24 cellular contexts compared by ENCODE assay signal in genomic region chr1:20073247-20073646, GRCh38. TPM values are rescaled to one million over a fixed set of nuclear protein-coding genes. Genes with fewer than 3 reads are reported as not detected.
DNase-seq lines count a peak whose midpoint lies in the region; ATAC-seq and TF ChIP-seq lines count a peak whose summit lies in the region.
"Had no signal": no experiment of that assay in that cellular context is flagged by ENCODE, and none has a peak within 500 bp of the region (broad histone marks: within the 10 kb centered on the region; RNA-seq: fewer than 3 reads in every experiment).

No MANE protein-coding gene starts in this region.

- CTCF ChIA-PET in activated B cell treated with CpG ODN at 0.5 μM for 24 hours (lab: Charles Lee): no interaction called here

- peak; percentile 54 for ATAC-seq in activated B cell treated with CpG ODN at 0.5 μM for 24 hours (ENCODE audit: low read depth)
- ATAC-seq in memory B cell (ENCODE audit: low read depth): peak; percentile 53
- ATAC-seq: HepG2 had no signal

- intact Hi-C loops in cardiac septum (cut with DNase I): loop anchor here (10.0 kb wide), 1 partner anchor 412 kb away; the partner anchor contains the start of gene CAMK2N1
- intact Hi-C loops in activated B cell treated with CpG ODN at 0.5 μM for 24 hours (cut with micrococcal nuclease): no loop called here

- no peaks in the 10 kb centered on the region for H3K36me3 Mint-ChIP-seq in activated B cell treated with CpG ODN at 0.5 μM for 24 hours (ENCODE audit: low read depth)
- no peaks in the 10 kb centered on the region for H3K36me3 Mint-ChIP-seq in memory B cell
- H3K36me3 Mint-ChIP-seq: CD14-positive monocyte; CD8-positive, alpha-beta memory T cell had no signal

- TF ChIP-seq CTCF in right atrium auricular region (IDR thresholded peaks at IDR 0.05) (no peak), activated B cell treated with CpG ODN at 0.5 μM for 24 hours (IDR thresholded peaks at IDR 0.05) (no peak)

- H3K4me3 Mint-ChIP-seq in activated B cell treated with CpG ODN at 0.5 μM for 24 hours (peak overlapping the region; percentile 53), memory B cell (no peak overlapping the region)
- H3K4me3 Mint-ChIP-seq: CD14-positive monocyte; CD8-positive, alpha-beta memory T cell had no signal

- H3K27me3 Mint-ChIP-seq in activated B cell treated with CpG ODN at 0.5 μM for 24 hours (no peaks in the 10 kb centered on the region), memory B cell (no peaks in the 10 kb centered on the region)

- peak overlapping the region; percentile 88 to 91 for H3K27ac ChIP-seq in right atrium auricular region

- no peaks in the 10 kb centered on the region for H3K9me3 Mint-ChIP-seq in activated B cell treated with CpG ODN at 0.5 μM for 24 hours
- no peaks in the 10 kb centered on the region for H3K9me3 Mint-ChIP-seq in memory B cell
- H3K9me3 Mint-ChIP-seq: CD8-positive, alpha-beta memory T cell had no signal

- peak overlapping the region; percentile 36 for H3K27ac Mint-ChIP-seq in activated B cell treated with CpG ODN at 0.5 μM for 24 hours
- H3K27ac Mint-ChIP-seq in memory B cell: no peak overlapping the region
- H3K27ac Mint-ChIP-seq: CD8-positive, alpha-beta memory T cell had no signal

- H3K9me3 ChIP-seq in right atrium auricular region: no peaks in the 10 kb centered on the region

- DNase-seq in right atrium auricular region (ENCODE audit: low spot score): peak; percentile 30
- DNase-seq in cardiac septum (ENCODE audit: low spot score): no peak
- DNase-seq in activated B cell treated with CpG ODN at 0.5 μM for 24 hours: no peak
- DNase-seq in memory B cell (ENCODE audit: low spot score in 2 of 2): no peak
- DNase-seq in RKO (ENCODE audit: low spot score): no peak
- no peak for DNase-seq in stimulated activated naive CD4-positive, alpha-beta T cell (lab: John Stamatoyannopoulos, UW)
- no peak for DNase-seq in DMS114 treated with DMSO at 0.1 percent for 48 hours (lab: John Stamatoyannopoulos, UW; ENCODE audit: unreplicated experiment)
- DNase-seq: CD8-positive, alpha-beta memory T cell; DMS153; DND-41; GM23248; H7; Karpas-422; NCI-H1092 treated with DMSO at 0.1 percent for 48 hours; NCI-H1436; NCI-H187; NCI-H2081 treated with DMSO at 0.1 percent for 48 hours; NCI-H2171; NCI-H226; NCI-H510A treated with DMSO at 0.1 percent for 48 hours; SHP77 treated with DMSO at 0.1 percent for 48 hours had no signal

- H3K4me1 Mint-ChIP-seq in activated B cell treated with CpG ODN at 0.5 μM for 24 hours: peaks cover 63% of the 10 kb centered on the region
- peaks cover 37% of the 10 kb centered on the region for H3K4me1 Mint-ChIP-seq in memory B cell
- H3K4me1 Mint-ChIP-seq: CD14-positive monocyte had no signal

- peaks cover 3 to 80% of the 10 kb centered on the region in 2 donors for H3K4me1 ChIP-seq in right atrium auricular region

- no peak overlapping the region for H3K4me3 ChIP-seq in right atrium auricular region
- H3K4me3 ChIP-seq: GM23248 had no signal

- POLR2A ChIA-PET in activated B cell treated with CpG ODN at 0.5 μM for 24 hours (lab: Charles Lee): no interaction called here

- no peaks in the 10 kb centered on the region for H3K27me3 ChIP-seq in right atrium auricular region

- peaks cover 37% of the 10 kb centered on the region for H3K36me3 ChIP-seq in right atrium auricular region

RNA-seq across cellular contexts. Expression of gene PLA2G5, which starts 3.3 kb away (rescaled TPM):
- total RNA-seq in right atrium auricular region: 100 to 1,000 TPM; 115 to 149 TPM
- 36.4 TPM for total RNA-seq in cardiac septum
- not detected in 2 replicates for total RNA-seq in activated B cell treated with CpG ODN at 0.5 μM for 24 hours
- total RNA-seq: CD8-positive, alpha-beta memory T cell; GM23248; HepG2; HT1080 had no signal

RNA-seq across cellular contexts. Expression of gene PLA2G2D, which starts 46.1 kb away (rescaled TPM):
- not detected for total RNA-seq in right atrium auricular region
- not detected for total RNA-seq in cardiac septum
- total RNA-seq in activated B cell treated with CpG ODN at 0.5 μM for 24 hours: 0.16 and 0.29 TPM in 2 replicates
- total RNA-seq: CD8-positive, alpha-beta memory T cell; GM23248; H7; HepG2; HT1080 had no signal

Comparison
In these comparisons a context has a peak if more than half of its experiments do, and no peak if none do; other contexts are left out.
1. RNA of gene PLA2G5, which starts 3.3 kb away (total RNA-seq): 115 to 149 TPM in right atrium auricular region and 36.4 TPM in cardiac septum (single experiment); not detected in activated B cell treated with CpG ODN at 0.5 μM for 24 hours; every median in the first group is over 10 times any median in the second.